20 cellular contexts compared by ENCODE assay signal in genomic region chr2:195633974-195634373, GRCh38.
"Had no signal": no experiment of that assay in that cellular context is flagged by ENCODE, and none has a peak within 500 bp of the region (broad histone marks: within the 10 kb centered on the region; RNA-seq: fewer than 3 reads in every experiment).

No MANE protein-coding gene starts in this region.

- H3K9me3 Mint-ChIP-seq: activated CD4-positive, alpha-beta memory T cell treated with anti-CD3 and anti-CD28 coated beads, Interleukin-2, amount 10 ng/mL, durations not matched to agents 7 days and 5 days; activated CD4-positive, alpha-beta T cell treated with anti-CD3 and anti-CD28 coated beads, Interleukin-2, amount 10 ng/mL, durations not matched to agents 24 days and 14 days; activated naive CD4-positive, alpha-beta T cell treated with anti-CD3 and anti-CD28 coated beads, Interleukin-2, amount 10 ng/mL, durations not matched to agents 7 days and 5 days; activated T-cell treated with anti-CD3 and anti-CD28 coated beads, Interleukin-2, amount 50 U/mL, for 24 hours; nephron had no signal

- H3K4me3 Mint-ChIP-seq: activated CD4-positive, alpha-beta memory T cell treated with anti-CD3 and anti-CD28 coated beads, Interleukin-2, amount 10 ng/mL, durations not matched to agents 7 days and 5 days; activated CD4-positive, alpha-beta T cell treated with anti-CD3 and anti-CD28 coated beads, Interleukin-2, amount 10 ng/mL, durations not matched to agents 24 days and 14 days; activated naive CD4-positive, alpha-beta T cell treated with anti-CD3 and anti-CD28 coated beads, Interleukin-2, amount 10 ng/mL, durations not matched to agents 7 days and 5 days; activated T-cell treated with anti-CD3 and anti-CD28 coated beads, Interleukin-2, amount 50 U/mL, for 24 hours; nephron had no signal

- H3K4me1 Mint-ChIP-seq: activated CD4-positive, alpha-beta memory T cell treated with anti-CD3 and anti-CD28 coated beads, Interleukin-2, amount 10 ng/mL, durations not matched to agents 7 days and 5 days; activated naive CD4-positive, alpha-beta T cell treated with anti-CD3 and anti-CD28 coated beads, Interleukin-2, amount 10 ng/mL, durations not matched to agents 7 days and 5 days; nephron had no signal

- H3K27me3 Mint-ChIP-seq: activated CD4-positive, alpha-beta memory T cell treated with anti-CD3 and anti-CD28 coated beads, Interleukin-2, amount 10 ng/mL, durations not matched to agents 7 days and 5 days; activated CD4-positive, alpha-beta T cell treated with anti-CD3 and anti-CD28 coated beads, Interleukin-2, amount 10 ng/mL, durations not matched to agents 24 days and 14 days; activated naive CD4-positive, alpha-beta T cell treated with anti-CD3 and anti-CD28 coated beads, Interleukin-2, amount 10 ng/mL, durations not matched to agents 7 days and 5 days; activated T-cell treated with anti-CD3 and anti-CD28 coated beads, Interleukin-2, amount 50 U/mL, for 24 hours had no signal

- H3K27ac Mint-ChIP-seq: activated CD4-positive, alpha-beta memory T cell treated with anti-CD3 and anti-CD28 coated beads, Interleukin-2, amount 10 ng/mL, durations not matched to agents 7 days and 5 days; activated CD4-positive, alpha-beta T cell treated with anti-CD3 and anti-CD28 coated beads, Interleukin-2, amount 10 ng/mL, durations not matched to agents 24 days and 14 days; activated naive CD4-positive, alpha-beta T cell treated with anti-CD3 and anti-CD28 coated beads, Interleukin-2, amount 10 ng/mL, durations not matched to agents 7 days and 5 days; activated T-cell treated with anti-CD3 and anti-CD28 coated beads, Interleukin-2, amount 50 U/mL, for 24 hours; nephron had no signal

- ATAC-seq: gastroesophageal sphincter, mucosa of descending colon, right cardiac atrium had no signal

- DNase-seq: activated CD4-positive, alpha-beta memory T cell treated with anti-CD3 and anti-CD28 coated beads, Interleukin-2, amount 10 ng/mL, durations not matched to agents 7 days and 5 days; activated CD4-positive, alpha-beta T cell treated with anti-CD3 and anti-CD28 coated beads, Interleukin-2, amount 10 ng/mL, durations not matched to agents 24 days and 14 days; activated CD4-positive, CD25-positive, alpha-beta regulatory T cell treated with anti-CD3 and anti-CD28 coated beads, Interleukin-2, amount 50 U/mL, for 72 hours; activated CD8-positive, alpha-beta memory T cell treated with anti-CD3 and anti-CD28 coated beads, Interleukin-2, amount 50 U/mL, for 48 hours; activated gamma-delta T cell; activated naive CD4-positive, alpha-beta T cell treated with anti-CD3 and anti-CD28 coated beads, Interleukin-2, amount 10 ng/mL, durations not matched to agents 7 days and 5 days; activated T-cell treated with anti-CD3 and anti-CD28 coated beads, Interleukin-2, amount 50 U/mL, for 24 hours; amniotic stem cell; brain microvascular endothelial cell; islet precursor cell; left ventricle myocardium inferior; mucosa of descending colon; posterior cingulate gyrus; right cardiac atrium; stimulated activated CD4-positive, alpha-beta T cell treated with anti-CD3 and anti-CD28 coated beads, Interleukin-15, amount 100 ng/mL, for 24 hours; stimulated activated CD4-positive, alpha-beta T cell treated with anti-CD3 and anti-CD28 coated beads, Interleukin-2, amount 100 ng/mL, for 24 hours; stimulated activated naive CD4-positive, alpha-beta T cell treated with Interleukin-2 at 50 U/mL for 16 hours; WERI-Rb-1 had no signal
